ENCODE assay signal across 1 cellular context in genomic region chr19:57642396-57643046, GRCh38.
TF ChIP-seq lines count a peak whose summit lies in the region.

No MANE protein-coding gene starts in this region.

TF ChIP-seq in HepG2, 621 proteins besides CTCF, POLR2A, EP300 and RAD21:
- TF ChIP-seq CCAR2 (optimal IDR thresholded peaks at IDR 0.05; ENCODE audit: low read depth, low read length), result no peak
- peak; percentile 93 for TF ChIP-seq LCORL (IDR thresholded peaks at IDR 0.05)
- TF ChIP-seq LCORL (CRISPR knock-in tag; IDR thresholded peaks at IDR 0.05), result no peak
